13 cellular contexts compared by ENCODE assay signal in genomic region chr13:40963927-40964326, GRCh38. TPM values are rescaled to one million over a fixed set of nuclear protein-coding genes. Genes with fewer than 3 reads are reported as not detected.
A peak's percentile ranks its signal among the peaks of the same experiment; 100 is the strongest.
DNase-seq lines count a peak whose midpoint lies in the region; ATAC-seq, FAIRE-seq and TF ChIP-seq lines count a peak whose summit lies in the region.
"Had no signal": no experiment of that assay in that cellular context is flagged by ENCODE, and none has a peak within 500 bp of the region (broad histone marks: within the 10 kb centered on the region; RNA-seq: fewer than 3 reads in every experiment).

No MANE protein-coding gene starts in this region.

- peaks cover 11 to 25% (median 24%) of the 10 kb centered on the region in 3 donors for H3K4me1 ChIP-seq in pancreas

- no peak overlapping the region for H3K4me3 Mint-ChIP-seq in dendritic cell treated with granulocyte-macrophage colony-stimulating factor and Interleukin-4, amounts not matched to agents 40 ng/mL and 50 ng/mL, for 4 days

- H3K27me3 ChIP-seq in pancreas (no peaks in the 10 kb centered on the region), MG63 (no peaks in the 10 kb centered on the region)

- H3K4me1 Mint-ChIP-seq in dendritic cell treated with granulocyte-macrophage colony-stimulating factor and Interleukin-4, amounts not matched to agents 40 ng/mL and 50 ng/mL, for 4 days (ENCODE audit: low read depth) = peaks cover 73% of the 10 kb centered on the region

- no peak for TF ChIP-seq CTCF in pancreas (IDR thresholded peaks at IDR 0.05)

- peak; percentile 69 to 83 (median 74) for ATAC-seq in pancreas
- no peak for ATAC-seq in GM19328 (IDR thresholded peaks at IDR 0.05; ENCODE audit: unreplicated experiment)

- FAIRE-seq in pancreas (lab: Jason Lieb, UNC) = peak; percentile 53
- FAIRE-seq: GM18507 had no signal

- no peaks in the 10 kb centered on the region for H3K27me3 Mint-ChIP-seq in dendritic cell treated with granulocyte-macrophage colony-stimulating factor and Interleukin-4, amounts not matched to agents 40 ng/mL and 50 ng/mL, for 4 days
- H3K27me3 Mint-ChIP-seq: progenitor cell of endocrine pancreas had no signal

- H3K36me3 Mint-ChIP-seq in dendritic cell treated with granulocyte-macrophage colony-stimulating factor and Interleukin-4, amounts not matched to agents 40 ng/mL and 50 ng/mL, for 4 days (ENCODE audit: low read depth) = peaks cover 22% of the 10 kb centered on the region

- no peak overlapping the region for H3K27ac ChIP-seq in pancreas

- peak; percentile 6 for DNase-seq in ELF-1 (ENCODE audit: low read depth, low spot score)
- peak; percentile 52 for DNase-seq in LoVo (ENCODE audit: low spot score)
- DNase-seq in pancreas = no peak
- no peak for DNase-seq in SKM-1 treated with dmso at 0.1 percent for 144 hours (lab: John Stamatoyannopoulos, UW; ENCODE audit: unreplicated experiment)
- no peak for DNase-seq in T-helper 1 cell
- DNase-seq in MG63 = no peak
- DNase-seq: anterior cingulate cortex; NCI-H187 treated with DMSO at 0.1 percent for 48 hours; stimulated activated CD8-positive, alpha-beta memory T cell treated with anti-CD3 and anti-CD28 coated beads, Interleukin-4, amount 100 ng/mL, for 48 hours had no signal

- 90 to 94% methylated on average over 1 of the region's 1 CpG for WGBS in pancreas, 2 donors

- intact Hi-C loops in dendritic cell treated with granulocyte-macrophage colony-stimulating factor and Interleukin-4, amounts not matched to agents 40 ng/mL and 50 ng/mL, for 4 days (cut with micrococcal nuclease) = no loop called here
- intact Hi-C loops in pancreas (cut with DNase I) = no loop called here

- H3K9me3 ChIP-seq in pancreas = no peaks in the 10 kb centered on the region
- no peaks in the 10 kb centered on the region for H3K9me3 ChIP-seq in MG63

- no peaks in the 10 kb centered on the region for H3K9me3 Mint-ChIP-seq in dendritic cell treated with granulocyte-macrophage colony-stimulating factor and Interleukin-4, amounts not matched to agents 40 ng/mL and 50 ng/mL, for 4 days

- H3K4me3 ChIP-seq in pancreas (no peak overlapping the region), MG63 (no peak overlapping the region)

- peak overlapping the region; percentile 57 for H3K27ac Mint-ChIP-seq in dendritic cell treated with granulocyte-macrophage colony-stimulating factor and Interleukin-4, amounts not matched to agents 40 ng/mL and 50 ng/mL, for 4 days
- H3K27ac Mint-ChIP-seq: progenitor cell of endocrine pancreas had no signal

- H3K36me3 ChIP-seq in pancreas = no peaks in the 10 kb centered on the region
- no peaks in the 10 kb centered on the region for H3K36me3 ChIP-seq in MG63

RNA-seq across cellular contexts. Expression of gene ELF1, which starts 55.2 kb away (rescaled TPM):
- total RNA-seq in pancreas = 10 to 100 TPM; 31.6 to 61.6 (median 40.6) TPM
- 10 to 100 TPM in 1 of 2 donors, 1 to 10 TPM in 1; 9.4 to 18.5 TPM for polyA plus RNA-seq in pancreas
- 6.7 and 11.3 TPM in 2 replicates for total RNA-seq in MG63 (2014; rRNA removed; shearing (Covaris generic); ENCODE audit: low replicate concordance)

Comparison
In these comparisons a context has a peak if more than half of its experiments do, and no peak if none do; other contexts are left out.
1. DNase-seq: peak in ELF-1 (single experiment) and LoVo (single experiment); none in pancreas (0 of 6), SKM-1 treated with dmso at 0.1 percent for 144 hours (single experiment), T-helper 1 cell (0 of 5) and MG63 (single experiment).